In the genomic region with DNA sequence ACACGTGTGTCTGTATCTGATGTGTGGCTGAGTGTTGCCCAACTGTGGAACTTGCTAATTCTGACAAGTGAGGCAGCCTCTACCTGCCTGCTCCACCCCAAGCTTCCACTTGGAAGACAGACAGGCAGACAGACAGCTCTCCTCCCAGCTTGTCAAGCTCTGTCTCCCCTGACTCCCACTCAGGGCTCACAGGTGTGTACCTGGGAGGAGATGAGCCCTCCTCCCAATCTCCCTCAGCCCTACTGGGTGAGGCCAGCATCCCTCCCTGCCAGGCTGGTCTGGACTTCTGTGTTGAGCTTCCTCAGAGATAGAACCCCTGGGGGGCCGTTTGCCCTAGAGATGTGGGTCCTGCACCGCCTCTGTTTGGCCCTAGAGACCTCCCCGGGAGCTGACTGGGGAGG, we compare ENCODE assay signal across 1 cellular context.
TF ChIP-seq lines count a peak whose summit lies in the region.

No MANE protein-coding gene starts in this region.

TF ChIP-seq in HepG2, 621 proteins besides CTCF, POLR2A, EP300 and RAD21:
- TF ChIP-seq, protein P1, sequence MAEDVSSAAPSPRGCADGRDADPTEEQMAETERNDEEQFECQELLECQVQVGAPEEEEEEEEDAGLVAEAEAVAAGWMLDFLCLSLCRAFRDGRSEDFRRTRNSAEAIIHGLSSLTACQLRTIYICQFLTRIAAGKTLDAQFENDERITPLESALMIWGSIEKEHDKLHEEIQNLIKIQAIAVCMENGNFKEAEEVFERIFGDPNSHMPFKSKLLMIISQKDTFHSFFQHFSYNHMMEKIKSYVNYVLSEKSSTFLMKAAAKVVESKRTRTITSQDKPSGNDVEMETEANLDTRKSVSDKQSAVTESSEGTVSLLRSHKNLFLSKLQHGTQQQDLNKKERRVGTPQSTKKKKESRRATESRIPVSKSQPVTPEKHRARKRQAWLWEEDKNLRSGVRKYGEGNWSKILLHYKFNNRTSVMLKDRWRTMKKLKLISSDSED (CRISPR knock-in tag; IDR thresholded peaks at IDR 0.05), result no peak
- TF ChIP-seq ZNF484 (CRISPR knock-in tag; IDR thresholded peaks at IDR 0.05; ENCODE audit: borderline replicate concordance, low read depth) (no peak), ZNF816 (CRISPR knock-in tag; IDR thresholded peaks at IDR 0.05; ENCODE audit: borderline replicate concordance) (no peak), MIXL1 (CRISPR knock-in tag; IDR thresholded peaks at IDR 0.05) (no peak), BCL6 (CRISPR knock-in tag; IDR thresholded peaks at IDR 0.05) (no peak), HDAC6 (IDR thresholded peaks at IDR 0.05; ENCODE audit: low read depth, low read length) (no peak), SRSF9 (IDR thresholded peaks at IDR 0.05; ENCODE audit: borderline replicate concordance, insufficient read depth, low read depth, low read length, poor library complexity, severe bottlenecking) (no peak), ZNF556 (CRISPR knock-in tag; IDR thresholded peaks at IDR 0.05; ENCODE audit: borderline replicate concordance) (no peak), ZNF3 (CRISPR knock-in tag; IDR thresholded peaks at IDR 0.05) (no peak), GLI4 (CRISPR knock-in tag; IDR thresholded peaks at IDR 0.05; ENCODE audit: borderline replicate concordance) (no peak), STAT5B (CRISPR knock-in tag; IDR thresholded peaks at IDR 0.05) (no peak), PLRG1 (conservative IDR thresholded peaks at IDR 0.05) (no peak)
- TF ChIP-seq, protein P2, sequence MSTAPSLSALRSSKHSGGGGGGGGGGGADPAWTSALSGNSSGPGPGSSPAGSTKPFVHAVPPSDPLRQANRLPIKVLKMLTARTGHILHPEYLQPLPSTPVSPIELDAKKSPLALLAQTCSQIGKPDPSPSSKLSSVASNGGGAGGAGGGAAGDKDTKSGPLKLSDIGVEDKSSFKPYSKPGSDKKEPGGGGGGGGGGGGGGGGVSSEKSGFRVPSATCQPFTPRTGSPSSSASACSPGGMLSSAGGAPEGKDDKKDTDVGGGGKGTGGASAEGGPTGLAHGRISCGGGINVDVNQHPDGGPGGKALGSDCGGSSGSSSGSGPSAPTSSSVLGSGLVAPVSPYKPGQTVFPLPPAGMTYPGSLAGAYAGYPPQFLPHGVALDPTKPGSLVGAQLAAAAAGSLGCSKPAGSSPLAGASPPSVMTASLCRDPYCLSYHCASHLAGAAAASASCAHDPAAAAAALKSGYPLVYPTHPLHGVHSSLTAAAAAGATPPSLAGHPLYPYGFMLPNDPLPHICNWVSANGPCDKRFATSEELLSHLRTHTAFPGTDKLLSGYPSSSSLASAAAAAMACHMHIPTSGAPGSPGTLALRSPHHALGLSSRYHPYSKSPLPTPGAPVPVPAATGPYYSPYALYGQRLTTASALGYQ (CRISPR knock-in tag; IDR thresholded peaks at IDR 0.05), result no peak
